In the genomic region with DNA sequence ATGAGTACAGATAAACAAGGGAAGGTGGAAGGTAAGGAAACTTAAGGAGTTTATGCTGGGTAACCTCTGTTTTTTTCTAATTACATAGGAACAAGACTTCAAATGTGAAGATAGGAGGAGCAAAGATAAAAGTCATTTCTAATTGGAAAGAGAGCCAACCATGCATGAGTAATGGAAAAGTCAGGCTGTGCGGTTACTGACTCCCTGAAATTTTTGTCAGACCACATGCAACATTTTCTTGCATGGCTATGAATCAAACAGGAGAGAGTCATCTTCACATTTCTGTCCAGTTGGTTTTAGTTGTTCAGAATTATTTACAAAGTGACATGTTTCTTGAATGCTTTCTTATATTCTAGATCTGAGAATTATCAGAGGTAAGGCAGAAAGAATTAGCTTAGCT, we compare ENCODE assay signal across 1 cellular context.
TF ChIP-seq lines count a peak whose summit lies in the region.

No MANE protein-coding gene starts in this region.

TF ChIP-seq in SK-N-SH, 30 proteins besides CTCF, POLR2A, EP300 and RAD21 (continued from another document):
- TF ChIP-seq RXRA (IDR thresholded peaks at IDR 0.05; ENCODE audit: borderline replicate concordance, low read depth) (no peak), NRF1 (IDR thresholded peaks at IDR 0.05; ENCODE audit: low read depth, low read length) (no peak), MEF2A (IDR thresholded peaks at IDR 0.05; ENCODE audit: borderline replicate concordance, low read depth) (no peak), CHD2 (IDR thresholded peaks at IDR 0.05; ENCODE audit: low read length, partially characterized antibody) (no peak), POLR2AphosphoS5 (IDR thresholded peaks at IDR 0.05; ENCODE audit: low read depth, low read length) (no peak), ELF1 (IDR thresholded peaks at IDR 0.05) (no peak), FOSL2 (IDR thresholded peaks at IDR 0.05; ENCODE audit: borderline replicate concordance, low read depth) (peak; percentile 70; the same call in 1 of the 2 replicates), SIN3A (IDR thresholded peaks at IDR 0.05; ENCODE audit: borderline replicate concordance, low read depth, low read length) (no peak), TAF1 (IDR thresholded peaks at IDR 0.05; ENCODE audit: borderline replicate concordance, low read depth, low read length) (no peak), RFX5 (IDR thresholded peaks at IDR 0.05; ENCODE audit: low read length) (no peak), GABPA (IDR thresholded peaks at IDR 0.05; ENCODE audit: low read depth) (no peak), YY1 (IDR thresholded peaks at IDR 0.05; ENCODE audit: low read depth) (no peak), SMC3 (IDR thresholded peaks at IDR 0.05; ENCODE audit: low read depth, low read length) (no peak), FOXJ3 (CRISPR knock-in tag; IDR thresholded peaks at IDR 0.05) (no peak), TEAD4 (IDR thresholded peaks at IDR 0.05; ENCODE audit: borderline replicate concordance, insufficient read depth) (no peak), GATA2 (CRISPR knock-in tag; IDR thresholded peaks at IDR 0.05) (no peak), RCOR1 (IDR thresholded peaks at IDR 0.05; ENCODE audit: low read length) (no peak), EZH2phosphoT487 (IDR thresholded peaks at IDR 0.05; ENCODE audit: borderline replicate concordance, low read depth) (no peak)
- TF ChIP-seq, protein P1, sequence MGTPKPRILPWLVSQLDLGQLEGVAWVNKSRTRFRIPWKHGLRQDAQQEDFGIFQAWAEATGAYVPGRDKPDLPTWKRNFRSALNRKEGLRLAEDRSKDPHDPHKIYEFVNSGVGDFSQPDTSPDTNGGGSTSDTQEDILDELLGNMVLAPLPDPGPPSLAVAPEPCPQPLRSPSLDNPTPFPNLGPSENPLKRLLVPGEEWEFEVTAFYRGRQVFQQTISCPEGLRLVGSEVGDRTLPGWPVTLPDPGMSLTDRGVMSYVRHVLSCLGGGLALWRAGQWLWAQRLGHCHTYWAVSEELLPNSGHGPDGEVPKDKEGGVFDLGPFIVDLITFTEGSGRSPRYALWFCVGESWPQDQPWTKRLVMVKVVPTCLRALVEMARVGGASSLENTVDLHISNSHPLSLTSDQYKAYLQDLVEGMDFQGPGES (IDR thresholded peaks at IDR 0.05; ENCODE audit: low read depth, low read length) = no peak
- TF ChIP-seq, protein P2, sequence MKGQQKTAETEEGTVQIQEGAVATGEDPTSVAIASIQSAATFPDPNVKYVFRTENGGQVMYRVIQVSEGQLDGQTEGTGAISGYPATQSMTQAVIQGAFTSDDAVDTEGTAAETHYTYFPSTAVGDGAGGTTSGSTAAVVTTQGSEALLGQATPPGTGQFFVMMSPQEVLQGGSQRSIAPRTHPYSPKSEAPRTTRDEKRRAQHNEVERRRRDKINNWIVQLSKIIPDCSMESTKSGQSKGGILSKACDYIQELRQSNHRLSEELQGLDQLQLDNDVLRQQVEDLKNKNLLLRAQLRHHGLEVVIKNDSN (IDR thresholded peaks at IDR 0.05; ENCODE audit: borderline replicate concordance, low read depth) = no peak
- TF ChIP-seq, protein P3, sequence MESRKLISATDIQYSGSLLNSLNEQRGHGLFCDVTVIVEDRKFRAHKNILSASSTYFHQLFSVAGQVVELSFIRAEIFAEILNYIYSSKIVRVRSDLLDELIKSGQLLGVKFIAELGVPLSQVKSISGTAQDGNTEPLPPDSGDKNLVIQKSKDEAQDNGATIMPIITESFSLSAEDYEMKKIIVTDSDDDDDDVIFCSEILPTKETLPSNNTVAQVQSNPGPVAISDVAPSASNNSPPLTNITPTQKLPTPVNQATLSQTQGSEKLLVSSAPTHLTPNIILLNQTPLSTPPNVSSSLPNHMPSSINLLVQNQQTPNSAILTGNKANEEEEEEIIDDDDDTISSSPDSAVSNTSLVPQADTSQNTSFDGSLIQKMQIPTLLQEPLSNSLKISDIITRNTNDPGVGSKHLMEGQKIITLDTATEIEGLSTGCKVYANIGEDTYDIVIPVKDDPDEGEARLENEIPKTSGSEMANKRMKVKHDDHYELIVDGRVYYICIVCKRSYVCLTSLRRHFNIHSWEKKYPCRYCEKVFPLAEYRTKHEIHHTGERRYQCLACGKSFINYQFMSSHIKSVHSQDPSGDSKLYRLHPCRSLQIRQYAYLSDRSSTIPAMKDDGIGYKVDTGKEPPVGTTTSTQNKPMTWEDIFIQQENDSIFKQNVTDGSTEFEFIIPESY (IDR thresholded peaks at IDR 0.05; ENCODE audit: borderline replicate concordance, low read depth) = no peak
- TF ChIP-seq, protein P4, sequence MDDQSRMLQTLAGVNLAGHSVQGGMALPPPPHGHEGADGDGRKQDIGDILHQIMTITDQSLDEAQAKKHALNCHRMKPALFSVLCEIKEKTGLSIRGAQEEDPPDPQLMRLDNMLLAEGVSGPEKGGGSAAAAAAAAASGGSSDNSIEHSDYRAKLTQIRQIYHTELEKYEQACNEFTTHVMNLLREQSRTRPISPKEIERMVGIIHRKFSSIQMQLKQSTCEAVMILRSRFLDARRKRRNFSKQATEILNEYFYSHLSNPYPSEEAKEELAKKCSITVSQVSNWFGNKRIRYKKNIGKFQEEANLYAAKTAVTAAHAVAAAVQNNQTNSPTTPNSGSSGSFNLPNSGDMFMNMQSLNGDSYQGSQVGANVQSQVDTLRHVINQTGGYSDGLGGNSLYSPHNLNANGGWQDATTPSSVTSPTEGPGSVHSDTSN (IDR thresholded peaks at IDR 0.05) = peak; percentile 86
